Comparison of ENCODE assay signal across 34 cellular contexts in the genomic region with DNA sequence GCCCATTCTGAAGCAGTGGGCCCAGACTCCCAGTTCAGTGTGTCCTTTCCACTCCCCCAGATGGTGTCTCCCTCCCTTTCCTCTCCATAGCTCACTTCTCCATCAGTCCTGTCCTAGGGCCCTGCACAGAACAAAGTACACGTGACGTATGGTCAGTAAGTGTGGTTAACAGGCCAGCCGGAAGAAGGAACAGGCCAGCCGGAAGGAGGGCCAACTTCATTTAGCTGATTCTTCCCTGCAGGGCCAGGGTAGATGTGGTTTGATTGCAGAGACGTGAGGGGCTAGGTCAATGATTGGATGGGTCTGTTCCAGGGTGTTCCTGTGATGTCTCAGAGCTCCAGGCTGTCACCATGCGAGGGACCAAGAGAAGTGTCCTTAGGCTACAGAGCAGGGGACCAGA. TPM values are rescaled to one million over a fixed set of nuclear protein-coding genes. Genes with fewer than 3 reads are reported as not detected.
"Had no signal": no experiment of that assay in that cellular context is flagged by ENCODE, and none has a peak within 500 bp of the region (broad histone marks: within the 10 kb centered on the region; RNA-seq: fewer than 3 reads in every experiment).

No MANE protein-coding gene starts in this region.

- ATAC-seq: naive thymus-derived CD4-positive, alpha-beta T cell; natural killer cell; sciatic nerve; stimulated activated memory B cell treated with anti-CD40 and anti-IgM and Interleukin-4, amounts not matched to agents 10 μg/mL and 1 μg/mL and 100 μg/mL, for 72 hours; stimulated activated naive CD8-positive, alpha-beta T cell treated with anti-CD3 and anti-CD28 coated beads, Interleukin-15, amount 100 ng/mL, for 72 hours; stimulated activated naive CD8-positive, alpha-beta T cell treated with anti-CD3 and anti-CD28 coated beads, Interleukin-15, Interleukin-2, amounts not matched to agents 100 U/mL and 50 U/mL, for 24 hours; upper lobe of right lung had no signal

- H3K4me3 ChIP-seq: neural progenitor cell, ovary, prostate gland, right atrium auricular region, skin epidermis, smooth muscle cell, spleen, suprapubic skin, testis, tibial artery, transverse colon, upper lobe of right lung, uterus had no signal

- H3K4me1 ChIP-seq: parathyroid adenoma, prostate gland, right atrium auricular region, spleen, suprapubic skin, testis, tibial artery, transverse colon, upper lobe of right lung, uterus had no signal

- H3K36me3 ChIP-seq: neural progenitor cell, ovary, prostate gland, right atrium auricular region, spleen, suprapubic skin, tibial artery, transverse colon, upper lobe of right lung, uterus had no signal

- H3K27me3 ChIP-seq: neural progenitor cell, ovary, right atrium auricular region, testis, uterus had no signal

- H3K27ac ChIP-seq: neural progenitor cell, ovary, parathyroid adenoma, prostate gland, right atrium auricular region, skin epidermis, spleen, suprapubic skin, testis, tibial artery, transverse colon, upper lobe of right lung, uterus had no signal

- DNase-seq: naive thymus-derived CD4-positive, alpha-beta T cell; natural killer cell; occipital lobe; ovary; posterior cingulate gyrus; retina; spleen; stimulated activated CD4-positive, alpha-beta T cell treated with anti-CD3 and anti-CD28 coated beads, Interleukin-12 subunit alpha, Interleukin-12 subunit beta, amount 100 ng/mL, for 4 hours; stimulated activated CD4-positive, alpha-beta T cell treated with anti-CD3 and anti-CD28 coated beads, Interleukin-1b, Interleukin-23, amount 100 ng/mL, for 48 hours; stimulated activated CD4-positive, alpha-beta T cell treated with anti-CD3 and anti-CD28 coated beads, Interleukin-4, amount 100 ng/mL, for 1 hour; stimulated activated CD4-positive, alpha-beta T cell treated with anti-CD3 and anti-CD28 coated beads, Interleukin-4, amount 100 ng/mL, for 4 hours; stimulated activated CD8-positive, alpha-beta memory T cell treated with anti-CD3 and anti-CD28 coated beads, Interleukin-4, amount 100 ng/mL, for 48 hours; stimulated activated naive CD4-positive, alpha-beta T cell; stimulated activated naive CD8-positive, alpha-beta T cell treated with anti-CD3 and anti-CD28 coated beads, Interleukin-15, amount 100 ng/mL, for 72 hours; stimulated activated naive CD8-positive, alpha-beta T cell treated with anti-CD3 and anti-CD28 coated beads, Interleukin-15, Interleukin-2, amounts not matched to agents 100 U/mL and 50 U/mL, for 24 hours; testis; tibial artery; transverse colon; upper lobe of right lung; uterus had no signal

- H3K9me3 ChIP-seq: ovary, prostate gland, right atrium auricular region, spleen, suprapubic skin, testis, tibial artery, transverse colon, upper lobe of right lung, uterus had no signal

RNA-seq across cellular contexts. Expression of gene SPPL2C, which starts 28.9 kb away (rescaled TPM):
- total RNA-seq: naive thymus-derived CD4-positive, alpha-beta T cell; natural killer cell; occipital lobe; osteoblast; ovary; pulmonary artery endothelial cell; right atrium auricular region; sciatic nerve; smooth muscle cell; spleen; suprapubic skin; transverse colon; upper lobe of right lung; urinary bladder; uterus had no signal
- polyA plus RNA-seq: naive thymus-derived CD4-positive, alpha-beta T cell; neural cell; ovary; smooth muscle cell; spleen; thymus; urinary bladder had no signal

RNA-seq across cellular contexts. Expression of gene CRHR1, which starts 31.6 kb away (rescaled TPM):
- total RNA-seq: naive thymus-derived CD4-positive, alpha-beta T cell; natural killer cell; osteoblast; pulmonary artery endothelial cell; right atrium auricular region; spleen; transverse colon; upper lobe of right lung had no signal
- polyA plus RNA-seq: naive thymus-derived CD4-positive, alpha-beta T cell; smooth muscle cell had no signal
